ENCODE assay signal across 1 cellular context in the genomic region with DNA sequence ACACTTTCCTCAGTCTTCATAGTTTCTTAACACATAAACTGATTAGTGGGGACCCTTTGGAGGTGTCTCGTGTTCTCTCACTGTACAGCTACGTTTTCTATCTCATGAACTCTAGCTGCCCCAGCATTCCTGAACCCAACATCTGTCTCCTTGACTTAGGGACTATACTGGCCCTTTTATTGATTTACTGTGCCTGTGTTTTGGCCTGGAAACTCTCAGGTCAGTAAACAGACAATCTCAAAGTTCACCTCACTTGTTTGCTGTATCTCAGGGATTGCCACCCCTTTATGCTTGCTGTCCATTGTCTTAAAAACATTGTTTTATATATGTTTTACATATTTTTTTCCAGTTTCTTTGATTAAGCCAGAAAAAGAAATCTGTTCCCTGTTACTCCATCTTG.
A peak's percentile ranks its signal among the peaks of the same experiment; 100 is the strongest.
TF ChIP-seq lines count a peak whose summit lies in the region.

No MANE protein-coding gene starts in this region.

TF ChIP-seq in HepG2, 621 proteins besides CTCF, POLR2A, EP300 and RAD21 (continued from another document):
- TF ChIP-seq ZNF629 (CRISPR knock-in tag; conservative IDR thresholded peaks at IDR 0.05) (no peak), JDP2 (CRISPR knock-in tag; IDR thresholded peaks at IDR 0.05; ENCODE audit: borderline replicate concordance) (no peak), KAT8 (CRISPR knock-in tag; IDR thresholded peaks at IDR 0.05) (0 out of 2 replicates have a peak, but pooled peaks have one; percentile 27), HOXA5 (CRISPR knock-in tag; IDR thresholded peaks at IDR 0.05) (no peak), NONO (IDR thresholded peaks at IDR 0.05) (no peak), NONO (CRISPR knock-in tag; conservative IDR thresholded peaks at IDR 0.05) (no peak), YEATS4 (CRISPR knock-in tag; IDR thresholded peaks at IDR 0.05; ENCODE audit: borderline replicate concordance) (no peak), RXRB (CRISPR knock-in tag; IDR thresholded peaks at IDR 0.05; ENCODE audit: borderline replicate concordance) (peak; percentile 71)
- TF ChIP-seq, protein P1, sequence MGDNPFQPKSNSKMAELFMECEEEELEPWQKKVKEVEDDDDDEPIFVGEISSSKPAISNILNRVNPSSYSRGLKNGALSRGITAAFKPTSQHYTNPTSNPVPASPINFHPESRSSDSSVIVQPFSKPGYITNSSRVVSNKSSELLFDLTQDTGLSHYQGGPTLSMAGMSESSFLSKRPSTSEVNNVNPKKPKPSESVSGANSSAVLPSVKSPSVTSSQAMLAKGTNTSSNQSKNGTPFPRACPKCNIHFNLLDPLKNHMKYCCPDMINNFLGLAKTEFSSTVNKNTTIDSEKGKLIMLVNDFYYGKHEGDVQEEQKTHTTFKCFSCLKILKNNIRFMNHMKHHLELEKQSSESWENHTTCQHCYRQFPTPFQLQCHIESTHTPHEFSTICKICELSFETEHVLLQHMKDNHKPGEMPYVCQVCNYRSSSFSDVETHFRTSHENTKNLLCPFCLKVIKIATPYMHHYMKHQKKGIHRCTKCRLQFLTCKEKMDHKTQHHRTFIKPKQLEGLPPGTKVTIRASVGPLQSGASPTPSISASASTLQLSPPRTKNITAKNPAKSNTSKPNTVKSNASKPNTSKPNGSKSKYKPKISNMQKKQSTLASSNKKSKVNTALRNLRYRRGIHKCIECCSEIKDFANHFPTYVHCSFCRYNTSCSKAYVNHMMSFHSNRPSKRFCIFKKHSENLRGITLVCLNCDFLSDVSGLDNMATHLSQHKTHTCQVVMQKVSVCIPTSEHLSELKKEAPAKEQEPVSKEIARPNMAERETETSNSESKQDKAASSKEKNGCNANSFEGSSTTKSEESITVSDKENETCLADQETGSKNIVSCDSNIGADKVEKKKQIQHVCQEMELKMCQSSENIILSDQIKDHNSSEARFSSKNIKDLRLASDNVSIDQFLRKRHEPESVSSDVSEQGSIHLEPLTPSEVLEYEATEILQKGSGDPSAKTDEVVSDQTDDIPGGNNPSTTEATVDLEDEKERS (CRISPR knock-in tag; IDR thresholded peaks at IDR 0.05), result no peak
- TF ChIP-seq, protein P2, sequence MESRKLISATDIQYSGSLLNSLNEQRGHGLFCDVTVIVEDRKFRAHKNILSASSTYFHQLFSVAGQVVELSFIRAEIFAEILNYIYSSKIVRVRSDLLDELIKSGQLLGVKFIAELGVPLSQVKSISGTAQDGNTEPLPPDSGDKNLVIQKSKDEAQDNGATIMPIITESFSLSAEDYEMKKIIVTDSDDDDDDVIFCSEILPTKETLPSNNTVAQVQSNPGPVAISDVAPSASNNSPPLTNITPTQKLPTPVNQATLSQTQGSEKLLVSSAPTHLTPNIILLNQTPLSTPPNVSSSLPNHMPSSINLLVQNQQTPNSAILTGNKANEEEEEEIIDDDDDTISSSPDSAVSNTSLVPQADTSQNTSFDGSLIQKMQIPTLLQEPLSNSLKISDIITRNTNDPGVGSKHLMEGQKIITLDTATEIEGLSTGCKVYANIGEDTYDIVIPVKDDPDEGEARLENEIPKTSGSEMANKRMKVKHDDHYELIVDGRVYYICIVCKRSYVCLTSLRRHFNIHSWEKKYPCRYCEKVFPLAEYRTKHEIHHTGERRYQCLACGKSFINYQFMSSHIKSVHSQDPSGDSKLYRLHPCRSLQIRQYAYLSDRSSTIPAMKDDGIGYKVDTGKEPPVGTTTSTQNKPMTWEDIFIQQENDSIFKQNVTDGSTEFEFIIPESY (CRISPR knock-in tag; IDR thresholded peaks at IDR 0.05), result no peak
